10 cellular contexts compared by ENCODE assay signal in the genomic region with DNA sequence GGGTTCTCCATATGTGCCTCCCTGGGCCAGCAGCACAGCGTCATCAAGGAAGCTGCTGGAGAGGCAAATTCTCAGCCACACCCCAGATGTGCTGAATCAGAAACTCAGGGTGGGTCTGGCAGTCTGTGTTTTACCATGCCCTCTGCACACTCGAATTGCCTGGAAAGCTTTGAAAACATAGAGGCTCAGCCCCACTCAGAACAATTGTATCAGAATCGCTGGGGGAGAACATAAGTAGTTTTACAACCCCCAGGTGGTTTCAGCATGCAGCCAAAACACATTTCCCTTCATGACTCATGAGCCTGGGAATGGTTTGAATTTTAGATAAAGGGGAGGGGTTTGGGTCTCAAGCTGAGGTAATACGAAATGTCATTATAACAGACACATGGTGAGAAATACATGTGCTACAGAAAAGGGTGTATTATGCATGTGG. TPM values are rescaled to one million over a fixed set of nuclear protein-coding genes. Genes with fewer than 3 reads are reported as not detected.
DNase-seq lines count a peak whose midpoint lies in the region; ATAC-seq and TF ChIP-seq lines count a peak whose summit lies in the region.
"Had no signal": no experiment of that assay in that cellular context is flagged by ENCODE, and none has a peak within 500 bp of the region (broad histone marks: within the 10 kb centered on the region; RNA-seq: fewer than 3 reads in every experiment).

No MANE protein-coding gene starts in this region.

- 9 to 15% methylated on average over 3 to 4 of the region's 4 CpGs for WGBS in thyroid gland, 2 donors

- H3K4me1 ChIP-seq in SJSA1 (replicated peaks): peaks cover 51% of the 10 kb centered on the region
- peaks cover 4 to 22% of the 10 kb centered on the region in 2 donors for H3K4me1 ChIP-seq in thyroid gland

- intact Hi-C loops in thyroid gland (cut with DNase I): no loop called here

- no peak overlapping the region for H3K4me3 ChIP-seq in HFF-Myc (replicated peaks; ENCODE audit: low read depth, low read length)
- no peak overlapping the region for H3K4me3 ChIP-seq in SJSA1
- no peak overlapping the region for H3K4me3 ChIP-seq in fibroblast of pulmonary artery (replicated peaks; ENCODE audit: low read depth, low read length)
- H3K4me3 ChIP-seq in thyroid gland (replicated peaks in 1 of 3): no peak overlapping the region

- H3K27ac ChIP-seq in SJSA1 (peak overlapping the region; percentile 85), thyroid gland (peak overlapping the region in 1 of 3 donors; percentile 61)

- TF ChIP-seq CTCF in HFF-Myc (IDR thresholded peaks at IDR 0.05; ENCODE audit: low read depth, low read length, missing control alignments): no peak
- no peak for TF ChIP-seq CTCF in fibroblast of pulmonary artery (IDR thresholded peaks at IDR 0.05; ENCODE audit: low read length, missing control alignments)
- TF ChIP-seq CTCF in thyroid gland (IDR thresholded peaks at IDR 0.05): no peak

- ATAC-seq in HG02571 (IDR thresholded peaks at IDR 0.05; ENCODE audit: unreplicated experiment): no peak
- ATAC-seq in GM18511 (IDR thresholded peaks at IDR 0.05; ENCODE audit: unreplicated experiment): no peak
- ATAC-seq: T-cell had no signal

- DNase-seq in HFF-Myc (ENCODE audit: extremely low read depth, low read depth) (peak; percentile 97), SJSA1 (ENCODE audit: low read depth in 1 of 2, low spot score in 2 of 2) (peak; percentile 80 to 92), fibroblast of pulmonary artery (ENCODE audit: low read depth) (peak; percentile 95), thyroid gland (peak; percentile 51 to 69), iPS-NIHi7 (ENCODE audit: extremely low spot score) (no peak)
- DNase-seq: activated gamma-delta T cell, T-cell had no signal

- no peak for TF ChIP-seq POLR2A in thyroid gland (IDR thresholded peaks at IDR 0.05)

- H3K36me3 ChIP-seq in SJSA1: no peaks in the 10 kb centered on the region
- H3K36me3 ChIP-seq in thyroid gland: no peaks in the 10 kb centered on the region

- H3K9me3 ChIP-seq in SJSA1 (replicated peaks) (no peaks in the 10 kb centered on the region), thyroid gland (no peaks in the 10 kb centered on the region)

- H3K27me3 ChIP-seq in SJSA1 (replicated peaks): no peaks in the 10 kb centered on the region
- H3K27me3 ChIP-seq in thyroid gland: no peaks in the 10 kb centered on the region

RNA-seq across cellular contexts. Expression of a gene that starts 9.6 kb away (rescaled TPM):
- total RNA-seq in SJSA1 (2014; rRNA removed; shearing (Covaris generic)): 0.05 TPM in 1 of 2 replicates, not detected in the other
- total RNA-seq in thyroid gland: under 1 TPM in 2 of 4 donors, not detected in 2; 0.13 to 0.33 TPM
- total RNA-seq: subcutaneous adipose tissue, T-cell had no signal

RNA-seq across cellular contexts. Expression of a gene that starts 22.3 kb away (rescaled TPM):
- total RNA-seq in SJSA1 (2014; rRNA removed; shearing (Covaris generic)): 3.8 and 4.8 TPM in 2 replicates
- 10 to 100 TPM; 12.2 to 48.6 (median 27.9) TPM for total RNA-seq in thyroid gland
